Comparison of ENCODE assay signal across 9 cellular contexts in genomic region chr5:68141494-68141893, GRCh38.
DNase-seq lines count a peak whose midpoint lies in the region; ATAC-seq, FAIRE-seq and TF ChIP-seq lines count a peak whose summit lies in the region.
"Had no signal": no experiment of that assay in that cellular context is flagged by ENCODE, and none has a peak within 500 bp of the region (broad histone marks: within the 10 kb centered on the region; RNA-seq: fewer than 3 reads in every experiment).

No MANE protein-coding gene starts in this region.

- no peaks in the 10 kb centered on the region for H3K4me1 ChIP-seq in endodermal cell (ENCODE audit: control insufficient read depth, insufficient read depth, low read length)
- H3K4me1 ChIP-seq in effector memory CD4-positive, alpha-beta T cell (ENCODE audit: control insufficient read depth, insufficient read depth, low read length, poor library complexity, severe bottlenecking), result no peaks in the 10 kb centered on the region

- peaks cover 19% of the 10 kb centered on the region for H3K9me3 Mint-ChIP-seq in endodermal cell

- H3K36me3 Mint-ChIP-seq in endodermal cell (ENCODE audit: low read depth), result no peaks in the 10 kb centered on the region

- H3K27me3 ChIP-seq in endodermal cell (ENCODE audit: control insufficient read depth, insufficient read depth, low read length, poor library complexity, severe bottlenecking), result no peaks in the 10 kb centered on the region
- no peaks in the 10 kb centered on the region for H3K27me3 ChIP-seq in effector memory CD4-positive, alpha-beta T cell (replicated peaks; ENCODE audit: control insufficient read depth, insufficient read depth, low read length, poor library complexity, severe bottlenecking)

- TF ChIP-seq CTCF in AG09319 (IDR thresholded peaks at IDR 0.05; ENCODE audit: low read depth, low read length), result no peak
- no peak for TF ChIP-seq CTCF in endodermal cell (conservative IDR thresholded peaks at IDR 0.05)

- H3K9me3 ChIP-seq in endodermal cell (ENCODE audit: control insufficient read depth, low read length), result no peaks in the 10 kb centered on the region
- no peaks in the 10 kb centered on the region for H3K9me3 ChIP-seq in effector memory CD4-positive, alpha-beta T cell (ENCODE audit: control insufficient read depth, low read length)

- H3K4me3 ChIP-seq in endodermal cell (ENCODE audit: low read length), result no peak overlapping the region
- H3K4me3 ChIP-seq in effector memory CD4-positive, alpha-beta T cell (ENCODE audit: insufficient read depth, low read depth, low read length, poor library complexity, severe bottlenecking), result no peak overlapping the region

- H3K27ac Mint-ChIP-seq in endodermal cell, result no peak overlapping the region
- H3K27ac Mint-ChIP-seq: stimulated activated naive CD8-positive, alpha-beta T cell treated with anti-CD3 and anti-CD28 coated beads, Interleukin-15, Interleukin-2, amounts not matched to agents 100 ng/mL and 50 ng/mL, for 24 hours had no signal

- H3K27ac ChIP-seq in endodermal cell (ENCODE audit: low read depth, low read length), result no peak overlapping the region
- no peak overlapping the region for H3K27ac ChIP-seq in effector memory CD4-positive, alpha-beta T cell (ENCODE audit: insufficient read depth, low read length, poor library complexity, severe bottlenecking)

- DNase-seq in AG09319 (ENCODE audit: extremely low read depth, low read depth), result peak; percentile 31
- DNase-seq in GM19239 (ENCODE audit: insufficient read length, low spot score), result no peak
- DNase-seq in fibroblast of gingiva (ENCODE audit: low read depth), result peak; percentile 49
- DNase-seq in NCI-H524 (lab: John Stamatoyannopoulos, UW), result no peak
- no peak for DNase-seq in endodermal cell
- no peak for DNase-seq in effector memory CD4-positive, alpha-beta T cell

- H3K36me3 ChIP-seq in endodermal cell (ENCODE audit: control insufficient read depth, insufficient read depth, low read length), result no peaks in the 10 kb centered on the region
- H3K36me3 ChIP-seq in effector memory CD4-positive, alpha-beta T cell (ENCODE audit: control insufficient read depth, insufficient read depth, low read length), result no peaks in the 10 kb centered on the region

- H3K4me1 Mint-ChIP-seq in endodermal cell, result peaks cover 16% of the 10 kb centered on the region

- ATAC-seq in HG03196 (IDR thresholded peaks at IDR 0.05; ENCODE audit: unreplicated experiment) (peak; percentile 46), GM21390 (IDR thresholded peaks at IDR 0.05; ENCODE audit: unreplicated experiment) (no peak)

- no peak overlapping the region for H3K4me3 Mint-ChIP-seq in endodermal cell
- H3K4me3 Mint-ChIP-seq: stimulated activated naive CD8-positive, alpha-beta T cell treated with anti-CD3 and anti-CD28 coated beads, Interleukin-15, Interleukin-2, amounts not matched to agents 100 ng/mL and 50 ng/mL, for 24 hours had no signal

- H3K9ac ChIP-seq in endodermal cell (ENCODE audit: extremely low read depth, low read length, poor library complexity, severe bottlenecking), result no peak overlapping the region

- no peaks in the 10 kb centered on the region for H3K27me3 Mint-ChIP-seq in endodermal cell (ENCODE audit: insufficient read depth)
- H3K27me3 Mint-ChIP-seq: stimulated activated naive CD8-positive, alpha-beta T cell treated with anti-CD3 and anti-CD28 coated beads, Interleukin-15, Interleukin-2, amounts not matched to agents 100 ng/mL and 50 ng/mL, for 24 hours had no signal

- FAIRE-seq in GM19239 (lab: Jason Lieb, UNC), result peak; percentile 79

- 89 to 100% methylated on average over 2 to 4 of the region's 4 CpGs for WGBS in endodermal cell (ENCODE audit: insufficient coverage in 1 of 2, insufficient read length in 1 of 2), 2 experiments

Comparison
In these comparisons a context has a peak if more than half of its experiments do, and no peak if none do; other contexts are left out.
1. DNase-seq: peak in AG09319 (single experiment) and fibroblast of gingiva (single experiment); none in GM19239 (single experiment), NCI-H524 (0 of 2), endodermal cell (single experiment) and effector memory CD4-positive, alpha-beta T cell (0 of 3).